ENCODE assay signal across 8 cellular contexts in genomic region chr9:76704601-76705204, GRCh38. TPM values are rescaled to one million over a fixed set of nuclear protein-coding genes. Genes with fewer than 3 reads are reported as not detected.
DNase-seq lines count a peak whose midpoint lies in the region; ATAC-seq and TF ChIP-seq lines count a peak whose summit lies in the region.

No MANE protein-coding gene starts in this region.

- TF ChIP-seq CTCF in AG04450 (IDR thresholded peaks at IDR 0.05; ENCODE audit: low read depth, low read length) (peak; percentile 68), GM12874 (IDR thresholded peaks at IDR 0.05; ENCODE audit: insufficient read depth, low read depth, low read length) (peak; percentile 48; the same call in 1 of the 2 replicates), VCaP (conservative IDR thresholded peaks at IDR 0.05) (peak; percentile 66)

- H3K36me3 ChIP-seq in effector memory CD4-positive, alpha-beta T cell (ENCODE audit: control insufficient read depth, insufficient read depth, low read length) = no peaks in the 10 kb centered on the region

- peak; percentile 82 for DNase-seq in AG04450 (ENCODE audit: low read depth, low spot score)
- DNase-seq in NCI-H2029 (lab: John Stamatoyannopoulos, UW) = peak; percentile 80
- DNase-seq in glomerular visceral epithelial cell (ENCODE audit: extremely low spot score) = peak; percentile 74
- DNase-seq in pons (ENCODE audit: low spot score) = peak; percentile 89
- DNase-seq in effector memory CD4-positive, alpha-beta T cell = no peak

- CTCF ChIA-PET in AG04450 (lab: Charles Lee) = interaction anchor here (0.6 to 5.7 kb wide), 18 partner anchors 8 to 658 kb away, joined by 3 to 42 read pairs (median 4); partner anchors contain the start of gene RFK

- H3K4me3 ChIP-seq in AG04450 (ENCODE audit: low read depth, low read length) = no peak overlapping the region
- no peak overlapping the region for H3K4me3 ChIP-seq in effector memory CD4-positive, alpha-beta T cell (ENCODE audit: insufficient read depth, low read depth, low read length, poor library complexity, severe bottlenecking)

- no peaks in the 10 kb centered on the region for H3K9me3 ChIP-seq in AG04450 (ENCODE audit: control insufficient read depth, insufficient read depth, low read length)
- no peaks in the 10 kb centered on the region for H3K9me3 ChIP-seq in effector memory CD4-positive, alpha-beta T cell (ENCODE audit: control insufficient read depth, low read length)

- ATAC-seq in GM19328 (IDR thresholded peaks at IDR 0.05; ENCODE audit: unreplicated experiment) = no peak

- H3K27ac ChIP-seq in AG04450 (ENCODE audit: low read depth, low read length) (no peak overlapping the region), VCaP (no peak overlapping the region)
- H3K27ac ChIP-seq in effector memory CD4-positive, alpha-beta T cell (ENCODE audit: insufficient read depth, low read length, poor library complexity, severe bottlenecking) = no peak overlapping the region

- H3K27me3 ChIP-seq in AG04450 (ENCODE audit: control insufficient read depth, insufficient read depth, low read length) = peaks cover 14% of the 10 kb centered on the region
- no peaks in the 10 kb centered on the region for H3K27me3 ChIP-seq in effector memory CD4-positive, alpha-beta T cell (replicated peaks; ENCODE audit: control insufficient read depth, insufficient read depth, low read length, poor library complexity, severe bottlenecking)

- POLR2A ChIA-PET in AG04450 (lab: Yijun Ruan, JAX) = no interaction called here

- H3K4me1 ChIP-seq in effector memory CD4-positive, alpha-beta T cell (ENCODE audit: control insufficient read depth, insufficient read depth, low read length, poor library complexity, severe bottlenecking) = no peaks in the 10 kb centered on the region

RNA-seq across cellular contexts. Expression of gene PCA3, which starts 59.5 kb away (rescaled TPM):
- polyA plus RNA-seq in AG04450 (2011; rRNA removed) = not detected in 2 replicates
- not detected in 2 replicates for polyA minus RNA-seq in AG04450 (2011; rRNA and poly(A)+ RNA removed)

Comparison
In these comparisons a context has a peak if more than half of its experiments do, and no peak if none do; other contexts are left out.
1. DNase-seq: peak in AG04450 (single experiment), NCI-H2029 (single experiment), glomerular visceral epithelial cell (single experiment) and pons (single experiment); none in effector memory CD4-positive, alpha-beta T cell (0 of 3).
2. Peak in every context shown above with its lines, with median percentiles within 50 percentile points of each other: CTCF ChIP-seq.